In the genomic region with DNA sequence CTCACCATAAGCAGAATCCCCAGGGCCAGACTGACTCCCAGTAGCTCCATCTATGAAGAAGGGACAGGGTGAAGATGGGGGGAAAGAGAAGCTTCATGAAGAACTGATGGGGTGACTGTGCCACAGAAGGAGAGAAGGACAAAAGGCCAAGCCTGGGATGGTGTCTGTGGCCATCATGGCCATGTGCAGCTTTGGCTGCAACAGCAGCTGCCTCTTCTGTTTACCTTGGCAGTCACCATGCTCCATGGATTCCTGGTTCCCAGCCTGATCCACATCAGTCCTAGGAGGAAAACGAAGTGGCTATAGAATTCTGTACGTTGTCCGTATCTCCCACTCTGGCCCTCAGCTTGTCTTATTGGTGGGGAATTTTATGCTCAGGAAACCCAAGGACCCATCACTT, we compare ENCODE assay signal across 23 cellular contexts. TPM values are rescaled to one million over a fixed set of nuclear protein-coding genes. Genes with fewer than 3 reads are reported as not detected.
"Had no signal": no experiment of that assay in that cellular context is flagged by ENCODE, and none has a peak within 500 bp of the region (broad histone marks: within the 10 kb centered on the region; RNA-seq: fewer than 3 reads in every experiment).

No MANE protein-coding gene starts in this region.

- ATAC-seq: activated CD8-positive, alpha-beta T cell treated with anti-CD3 and anti-CD28 coated beads for 36 hours; activated T-cell treated with anti-CD3 and anti-CD28 coated beads, Interleukin-2, amount 50 U/mL, for 72 hours; body of pancreas; right cardiac atrium had no signal

- H3K9me3 Mint-ChIP-seq: activated CD8-positive, alpha-beta T cell treated with anti-CD3 and anti-CD28 coated beads for 36 hours; activated naive CD8-positive, alpha-beta T cell treated with anti-CD3 and anti-CD28 coated beads for 36 hours; activated T-cell treated with anti-CD3 and anti-CD28 coated beads, Interleukin-2, amount 50 U/mL, for 72 hours; nephron progenitor cell had no signal

- DNase-seq: activated CD4-positive, alpha-beta T cell treated with anti-CD3 and anti-CD28 coated beads for 48 hours; activated CD8-positive, alpha-beta memory T cell treated with anti-CD3 and anti-CD28 coated beads, Interleukin-2, amount 50 U/mL, for 4 hours; activated CD8-positive, alpha-beta T cell treated with anti-CD3 and anti-CD28 coated beads for 36 hours; activated gamma-delta T cell; activated naive CD8-positive, alpha-beta T cell treated with anti-CD3 and anti-CD28 coated beads for 36 hours; activated T-cell treated with anti-CD3 and anti-CD28 coated beads, Interleukin-2, amount 50 U/mL, for 72 hours; amygdala; central memory CD4-positive, alpha-beta T cell; cortex of kidney; effector CD4-positive, alpha-beta T cell; esophagus squamous epithelium; mesendoderm; nephron progenitor cell; right cardiac atrium; small intestine; stimulated activated CD4-positive, alpha-beta T cell treated with anti-CD3 and anti-CD28 coated beads, Interleukin-4, amount 100 ng/mL, for 24 hours; stimulated activated naive CD4-positive, alpha-beta T cell had no signal

- H3K27me3 Mint-ChIP-seq: activated CD8-positive, alpha-beta T cell treated with anti-CD3 and anti-CD28 coated beads for 36 hours; activated naive CD8-positive, alpha-beta T cell treated with anti-CD3 and anti-CD28 coated beads for 36 hours had no signal

- H3K27ac Mint-ChIP-seq: activated CD8-positive, alpha-beta T cell treated with anti-CD3 and anti-CD28 coated beads for 36 hours; activated naive CD8-positive, alpha-beta T cell treated with anti-CD3 and anti-CD28 coated beads for 36 hours; activated T-cell treated with anti-CD3 and anti-CD28 coated beads, Interleukin-2, amount 50 U/mL, for 72 hours; nephron progenitor cell had no signal

- H3K36me3 Mint-ChIP-seq: activated naive CD8-positive, alpha-beta T cell treated with anti-CD3 and anti-CD28 coated beads for 36 hours had no signal

- H3K4me3 Mint-ChIP-seq: activated CD8-positive, alpha-beta T cell treated with anti-CD3 and anti-CD28 coated beads for 36 hours; activated naive CD8-positive, alpha-beta T cell treated with anti-CD3 and anti-CD28 coated beads for 36 hours; activated T-cell treated with anti-CD3 and anti-CD28 coated beads, Interleukin-2, amount 50 U/mL, for 72 hours; nephron progenitor cell had no signal

- H3K9me3 ChIP-seq: body of pancreas, esophagus squamous epithelium, prostate gland, tibial artery, vagina had no signal

- H3K27ac ChIP-seq: body of pancreas, esophagus squamous epithelium, prostate gland, tibial artery, vagina had no signal

- H3K27me3 ChIP-seq: esophagus squamous epithelium, tibial artery, vagina had no signal

RNA-seq across cellular contexts. Expression of gene TNFAIP8L2, which starts 22.1 kb away (rescaled TPM):
- total RNA-seq: endothelial cell of umbilical vein had no signal

RNA-seq across cellular contexts. Expression of gene TMOD4, which starts 41.4 kb away (rescaled TPM):
- total RNA-seq: esophagus squamous epithelium, right cardiac atrium, subcutaneous adipose tissue had no signal
